ENCODE assay signal across 33 cellular contexts in the genomic region with DNA sequence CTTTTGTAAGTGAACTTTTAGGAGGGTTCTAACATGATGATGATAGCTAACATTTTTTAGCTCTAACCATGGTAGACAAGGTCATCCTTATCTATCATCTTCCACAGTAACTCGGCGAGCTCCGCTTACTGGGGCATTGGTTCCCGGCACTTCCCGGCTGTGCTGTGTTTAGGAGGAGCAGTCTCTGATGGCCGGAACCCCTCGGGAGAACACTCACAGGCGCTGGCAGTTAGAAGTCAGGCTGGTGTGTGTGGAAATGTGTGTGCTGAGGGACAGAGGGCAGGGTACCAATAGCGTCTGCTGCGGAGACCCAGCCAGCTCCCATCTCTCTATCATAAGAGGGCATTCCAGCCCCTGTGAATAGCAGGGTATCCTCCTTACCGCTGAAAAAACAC.
"Had no signal": no experiment of that assay in that cellular context is flagged by ENCODE, and none has a peak within 500 bp of the region (broad histone marks: within the 10 kb centered on the region; RNA-seq: fewer than 3 reads in every experiment).

No MANE protein-coding gene starts in this region.

- DNase-seq: activated B cell treated with CpG ODN at 0.5 μM for 24 hours; activated CD4-positive, alpha-beta memory T cell treated with anti-CD3 and anti-CD28 coated beads for 36 hours; activated CD4-positive, alpha-beta T cell treated with anti-CD3 and anti-CD28 coated beads for 4 hours; activated CD4-positive, alpha-beta T cell treated with anti-CD3 and anti-CD28 coated beads, Interleukin-2, amount 50 U/mL, for 1 hour; activated CD4-positive, CD25-positive, alpha-beta regulatory T cell treated with anti-CD3 and anti-CD28 coated beads, Interleukin-2, amount 50 U/mL, for 72 hours; activated CD8-positive, alpha-beta memory T cell treated with anti-CD3 and anti-CD28 coated beads for 24 hours; activated CD8-positive, alpha-beta memory T cell treated with anti-CD3 and anti-CD28 coated beads, Interleukin-2, amount 10 ng/mL, durations not matched to agents 7 days and 5 days; activated CD8-positive, alpha-beta memory T cell treated with anti-CD3 and anti-CD28 coated beads, Interleukin-2, amount 50 U/mL, for 48 hours; activated effector memory CD4-positive, alpha-beta T cell treated with anti-CD3 and anti-CD28 coated beads, Interleukin-2, amount 50 U/mL, for 16 hours; activated naive CD4-positive, alpha-beta T cell; activated naive CD4-positive, alpha-beta T cell treated with anti-CD3 and anti-CD28 coated beads, Interleukin-2, amount 50 U/mL, for 16 hours; activated naive CD8-positive, alpha-beta T cell treated with anti-CD3 and anti-CD28 coated beads for 36 hours; activated T-cell treated with anti-CD3 and anti-CD28 coated beads, Interleukin-2, amount 50 U/mL, for 72 hours; amniotic stem cell; KG1; MM.1S; NCI-H1092; NCI-H1436 treated with DMSO at 0.1 percent for 48 hours; NCI-H1694 treated with DMSO at 0.1 percent for 48 hours; NCI-H2029 treated with DMSO at 0.1 percent for 48 hours; NCI-H2107; NCI-H2171; NCI-H510A; NCI-H748 treated with DMSO at 0.1 percent for 48 hours; NK-92 treated with Interleukin-12 subunit alpha and Interleukin-12 subunit beta, amount 100 ng/mL, for 24 hours; PC-3; SHP77; SJCRH30; T1000 had no signal

- H3K4me3 ChIP-seq: ascending aorta, breast epithelium, SJCRH30, SK-N-MC had no signal

- H3K4me1 ChIP-seq: ascending aorta, breast epithelium, SJCRH30 had no signal

- H3K36me3 ChIP-seq: ascending aorta, breast epithelium, SJCRH30 had no signal

- H3K27ac Mint-ChIP-seq: activated B cell treated with CpG ODN at 0.5 μM for 24 hours; activated CD4-positive, alpha-beta memory T cell treated with anti-CD3 and anti-CD28 coated beads for 36 hours; activated CD8-positive, alpha-beta memory T cell treated with anti-CD3 and anti-CD28 coated beads, Interleukin-2, amount 10 ng/mL, durations not matched to agents 7 days and 5 days; activated naive CD8-positive, alpha-beta T cell treated with anti-CD3 and anti-CD28 coated beads for 36 hours; activated T-cell treated with anti-CD3 and anti-CD28 coated beads, Interleukin-2, amount 50 U/mL, for 72 hours; activated T-helper 17 cell treated with anti-CD3 and anti-CD28 coated beads, Interleukin-2, amount 50 U/mL, for 72 hours had no signal

- H3K27me3 ChIP-seq: ascending aorta, breast epithelium, SJCRH30 had no signal

- H3K27me3 Mint-ChIP-seq: activated CD8-positive, alpha-beta memory T cell treated with anti-CD3 and anti-CD28 coated beads, Interleukin-2, amount 10 ng/mL, durations not matched to agents 7 days and 5 days; activated naive CD8-positive, alpha-beta T cell treated with anti-CD3 and anti-CD28 coated beads for 36 hours had no signal

- H3K9me3 ChIP-seq: ascending aorta, breast epithelium, SJCRH30 had no signal

- H3K9me3 Mint-ChIP-seq: activated CD4-positive, alpha-beta memory T cell treated with anti-CD3 and anti-CD28 coated beads for 36 hours; activated naive CD8-positive, alpha-beta T cell treated with anti-CD3 and anti-CD28 coated beads for 36 hours; activated T-cell treated with anti-CD3 and anti-CD28 coated beads, Interleukin-2, amount 50 U/mL, for 72 hours; activated T-helper 17 cell treated with anti-CD3 and anti-CD28 coated beads, Interleukin-2, amount 50 U/mL, for 72 hours had no signal

- H3K4me3 Mint-ChIP-seq: activated B cell treated with CpG ODN at 0.5 μM for 24 hours; activated CD4-positive, alpha-beta memory T cell treated with anti-CD3 and anti-CD28 coated beads for 36 hours; activated CD8-positive, alpha-beta memory T cell treated with anti-CD3 and anti-CD28 coated beads, Interleukin-2, amount 10 ng/mL, durations not matched to agents 7 days and 5 days; activated naive CD8-positive, alpha-beta T cell treated with anti-CD3 and anti-CD28 coated beads for 36 hours; activated T-cell treated with anti-CD3 and anti-CD28 coated beads, Interleukin-2, amount 50 U/mL, for 72 hours; activated T-helper 17 cell treated with anti-CD3 and anti-CD28 coated beads, Interleukin-2, amount 50 U/mL, for 72 hours had no signal

- ATAC-seq: activated CD8-positive, alpha-beta memory T cell treated with anti-CD3 and anti-CD28 coated beads, Interleukin-2, amount 10 ng/mL, durations not matched to agents 7 days and 5 days; activated T-cell treated with anti-CD3 and anti-CD28 coated beads, Interleukin-2, amount 50 U/mL, for 72 hours; activated T-helper 17 cell treated with anti-CD3 and anti-CD28 coated beads, Interleukin-2, amount 50 U/mL, for 72 hours; PC-3 had no signal

- H3K36me3 Mint-ChIP-seq: activated CD4-positive, alpha-beta memory T cell treated with anti-CD3 and anti-CD28 coated beads for 36 hours; activated CD8-positive, alpha-beta memory T cell treated with anti-CD3 and anti-CD28 coated beads, Interleukin-2, amount 10 ng/mL, durations not matched to agents 7 days and 5 days; activated naive CD8-positive, alpha-beta T cell treated with anti-CD3 and anti-CD28 coated beads for 36 hours had no signal

- H3K27ac ChIP-seq: ascending aorta, breast epithelium, SJCRH30, SK-N-MC had no signal

- H3K4me1 Mint-ChIP-seq: activated B cell treated with CpG ODN at 0.5 μM for 24 hours; activated CD8-positive, alpha-beta memory T cell treated with anti-CD3 and anti-CD28 coated beads, Interleukin-2, amount 10 ng/mL, durations not matched to agents 7 days and 5 days; activated naive CD8-positive, alpha-beta T cell treated with anti-CD3 and anti-CD28 coated beads for 36 hours; activated T-helper 17 cell treated with anti-CD3 and anti-CD28 coated beads, Interleukin-2, amount 50 U/mL, for 72 hours had no signal
